2 cellular contexts compared by ENCODE assay signal in genomic region chr2:57882895-57883515, GRCh38.
A peak's percentile ranks its signal among the peaks of the same experiment; 100 is the strongest.
TF ChIP-seq lines count a peak whose summit lies in the region.

No MANE protein-coding gene starts in this region.

TF ChIP-seq in A549, 52 proteins besides CTCF, POLR2A, EP300 and RAD21 (continued from another document):
- TF ChIP-seq HOXB13 (CRISPR knock-in tag; IDR thresholded peaks at IDR 0.05; ENCODE audit: low read depth) (peak; percentile 58; the same call in 1 of the 2 replicates), PHF8 (IDR thresholded peaks at IDR 0.05; ENCODE audit: borderline replicate concordance, low read depth) (peak; percentile 30; the same call in 1 of the 2 replicates), RARB (CRISPR knock-in tag; IDR thresholded peaks at IDR 0.05) (no peak; the same call in 1 of the 2 replicates), TP53 (CRISPR knock-in tag; IDR thresholded peaks at IDR 0.05) (no peak), CHD2 (IDR thresholded peaks at IDR 0.05; ENCODE audit: low read length, partially characterized antibody) (no peak), KDM5A (IDR thresholded peaks at IDR 0.05) (no peak), FOSB (CRISPR knock-in tag; IDR thresholded peaks at IDR 0.05) (0 out of 2 replicates have a peak, but pooled peaks have one; percentile 34)
- TF ChIP-seq, protein P1, sequence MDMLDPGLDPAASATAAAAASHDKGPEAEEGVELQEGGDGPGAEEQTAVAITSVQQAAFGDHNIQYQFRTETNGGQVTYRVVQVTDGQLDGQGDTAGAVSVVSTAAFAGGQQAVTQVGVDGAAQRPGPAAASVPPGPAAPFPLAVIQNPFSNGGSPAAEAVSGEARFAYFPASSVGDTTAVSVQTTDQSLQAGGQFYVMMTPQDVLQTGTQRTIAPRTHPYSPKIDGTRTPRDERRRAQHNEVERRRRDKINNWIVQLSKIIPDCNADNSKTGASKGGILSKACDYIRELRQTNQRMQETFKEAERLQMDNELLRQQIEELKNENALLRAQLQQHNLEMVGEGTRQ (IDR thresholded peaks at IDR 0.05) = no peak
- TF ChIP-seq, protein P2, sequence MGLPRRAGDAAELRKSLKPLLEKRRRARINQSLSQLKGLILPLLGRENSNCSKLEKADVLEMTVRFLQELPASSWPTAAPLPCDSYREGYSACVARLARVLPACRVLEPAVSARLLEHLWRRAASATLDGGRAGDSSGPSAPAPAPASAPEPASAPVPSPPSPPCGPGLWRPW (IDR thresholded peaks at IDR 0.05) = no peak

TF ChIP-seq in HCT116, 20 proteins besides CTCF, POLR2A, EP300 and RAD21 (continued from another document):
- TF ChIP-seq, protein P3, sequence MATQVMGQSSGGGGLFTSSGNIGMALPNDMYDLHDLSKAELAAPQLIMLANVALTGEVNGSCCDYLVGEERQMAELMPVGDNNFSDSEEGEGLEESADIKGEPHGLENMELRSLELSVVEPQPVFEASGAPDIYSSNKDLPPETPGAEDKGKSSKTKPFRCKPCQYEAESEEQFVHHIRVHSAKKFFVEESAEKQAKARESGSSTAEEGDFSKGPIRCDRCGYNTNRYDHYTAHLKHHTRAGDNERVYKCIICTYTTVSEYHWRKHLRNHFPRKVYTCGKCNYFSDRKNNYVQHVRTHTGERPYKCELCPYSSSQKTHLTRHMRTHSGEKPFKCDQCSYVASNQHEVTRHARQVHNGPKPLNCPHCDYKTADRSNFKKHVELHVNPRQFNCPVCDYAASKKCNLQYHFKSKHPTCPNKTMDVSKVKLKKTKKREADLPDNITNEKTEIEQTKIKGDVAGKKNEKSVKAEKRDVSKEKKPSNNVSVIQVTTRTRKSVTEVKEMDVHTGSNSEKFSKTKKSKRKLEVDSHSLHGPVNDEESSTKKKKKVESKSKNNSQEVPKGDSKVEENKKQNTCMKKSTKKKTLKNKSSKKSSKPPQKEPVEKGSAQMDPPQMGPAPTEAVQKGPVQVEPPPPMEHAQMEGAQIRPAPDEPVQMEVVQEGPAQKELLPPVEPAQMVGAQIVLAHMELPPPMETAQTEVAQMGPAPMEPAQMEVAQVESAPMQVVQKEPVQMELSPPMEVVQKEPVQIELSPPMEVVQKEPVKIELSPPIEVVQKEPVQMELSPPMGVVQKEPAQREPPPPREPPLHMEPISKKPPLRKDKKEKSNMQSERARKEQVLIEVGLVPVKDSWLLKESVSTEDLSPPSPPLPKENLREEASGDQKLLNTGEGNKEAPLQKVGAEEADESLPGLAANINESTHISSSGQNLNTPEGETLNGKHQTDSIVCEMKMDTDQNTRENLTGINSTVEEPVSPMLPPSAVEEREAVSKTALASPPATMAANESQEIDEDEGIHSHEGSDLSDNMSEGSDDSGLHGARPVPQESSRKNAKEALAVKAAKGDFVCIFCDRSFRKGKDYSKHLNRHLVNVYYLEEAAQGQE (IDR thresholded peaks at IDR 0.05; ENCODE audit: low read depth) = no peak
- TF ChIP-seq CBX3 (IDR thresholded peaks at IDR 0.05; ENCODE audit: low read depth) (no peak), SRF (IDR thresholded peaks at IDR 0.05; ENCODE audit: low read depth) (no peak), ZFX (IDR thresholded peaks at IDR 0.05) (no peak), EZH2phosphoT487 (IDR thresholded peaks at IDR 0.05; ENCODE audit: borderline replicate concordance) (no peak), ZNF274 (IDR thresholded peaks at IDR 0.05; ENCODE audit: low read depth, low read length) (no peak), EZH2 (IDR thresholded peaks at IDR 0.05) (no peak)
- TF ChIP-seq, protein P4, sequence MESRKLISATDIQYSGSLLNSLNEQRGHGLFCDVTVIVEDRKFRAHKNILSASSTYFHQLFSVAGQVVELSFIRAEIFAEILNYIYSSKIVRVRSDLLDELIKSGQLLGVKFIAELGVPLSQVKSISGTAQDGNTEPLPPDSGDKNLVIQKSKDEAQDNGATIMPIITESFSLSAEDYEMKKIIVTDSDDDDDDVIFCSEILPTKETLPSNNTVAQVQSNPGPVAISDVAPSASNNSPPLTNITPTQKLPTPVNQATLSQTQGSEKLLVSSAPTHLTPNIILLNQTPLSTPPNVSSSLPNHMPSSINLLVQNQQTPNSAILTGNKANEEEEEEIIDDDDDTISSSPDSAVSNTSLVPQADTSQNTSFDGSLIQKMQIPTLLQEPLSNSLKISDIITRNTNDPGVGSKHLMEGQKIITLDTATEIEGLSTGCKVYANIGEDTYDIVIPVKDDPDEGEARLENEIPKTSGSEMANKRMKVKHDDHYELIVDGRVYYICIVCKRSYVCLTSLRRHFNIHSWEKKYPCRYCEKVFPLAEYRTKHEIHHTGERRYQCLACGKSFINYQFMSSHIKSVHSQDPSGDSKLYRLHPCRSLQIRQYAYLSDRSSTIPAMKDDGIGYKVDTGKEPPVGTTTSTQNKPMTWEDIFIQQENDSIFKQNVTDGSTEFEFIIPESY (IDR thresholded peaks at IDR 0.05; ENCODE audit: extremely low read depth, insufficient replicate concordance, low read length) = no peak
TF ChIP-seq in HCT116: peak in this region for 0.
